Comparison of ENCODE assay signal across 1 cellular context in genomic region chr12:122974892-122975789, GRCh38.
A peak's percentile ranks its signal among the peaks of the same experiment; 100 is the strongest.
TF ChIP-seq lines count a peak whose summit lies in the region.

TSS of gene OGFOD2 (plus strand) at chr12:122975244. CDS start at chr12:122975252, 8 bp downstream.

TF ChIP-seq in HepG2, 621 proteins besides CTCF, POLR2A, EP300 and RAD21 (continued from another document):
- TF ChIP-seq SMAD1 (CRISPR knock-in tag; IDR thresholded peaks at IDR 0.05; ENCODE audit: borderline replicate concordance, low read depth) (no peak), FOXK1 (CRISPR knock-in tag; IDR thresholded peaks at IDR 0.05; ENCODE audit: borderline replicate concordance, low read depth) (no peak), ZNF431 (CRISPR knock-in tag; IDR thresholded peaks at IDR 0.05; ENCODE audit: borderline replicate concordance, low read depth) (no peak), HNF1B (CRISPR knock-in tag; IDR thresholded peaks at IDR 0.05) (peak; percentile 51; the same call in 1 of the 2 replicates), ZNF570 (CRISPR knock-in tag; IDR thresholded peaks at IDR 0.05; ENCODE audit: borderline replicate concordance) (no peak), ZNF430 (CRISPR knock-in tag; IDR thresholded peaks at IDR 0.05) (no peak), ZNF878 (CRISPR knock-in tag; IDR thresholded peaks at IDR 0.05) (0 out of 2 replicates have a peak, but pooled peaks have one; percentile 8), NR2F6 (IDR thresholded peaks at IDR 0.05) (no peak), NR2F6 (CRISPR knock-in tag; IDR thresholded peaks at IDR 0.05) (no peak), ZNF484 (CRISPR knock-in tag; IDR thresholded peaks at IDR 0.05; ENCODE audit: borderline replicate concordance, low read depth) (no peak), YEATS2 (CRISPR knock-in tag; IDR thresholded peaks at IDR 0.05; ENCODE audit: borderline replicate concordance) (no peak; the same call in 1 of the 2 replicates), PCBP2 (optimal IDR thresholded peaks at IDR 0.05; ENCODE audit: low read depth, low read length, poor library complexity, severe bottlenecking) (no peak), MED8 (CRISPR knock-in tag; IDR thresholded peaks at IDR 0.05; ENCODE audit: insufficient replicate concordance) (peak; percentile 2), AKAP8 (CRISPR knock-in tag; IDR thresholded peaks at IDR 0.05) (no peak; the same call in 1 of the 2 replicates), ZNF335 (CRISPR knock-in tag; IDR thresholded peaks at IDR 0.05) (no peak), HNRNPLL (IDR thresholded peaks at IDR 0.05; ENCODE audit: low read depth, low read length, poor library complexity, severe bottlenecking) (peak; percentile 93), LCORL (IDR thresholded peaks at IDR 0.05) (no peak), LCORL (CRISPR knock-in tag; IDR thresholded peaks at IDR 0.05) (no peak), ZNF20 (CRISPR knock-in tag; IDR thresholded peaks at IDR 0.05) (no peak), SIN3B (IDR thresholded peaks at IDR 0.05; ENCODE audit: low read length) (peak; percentile 68; the same call in 1 of the 2 replicates), ZKSCAN8 (CRISPR knock-in tag; IDR thresholded peaks at IDR 0.05; ENCODE audit: borderline replicate concordance) (no peak), GZF1 (CRISPR knock-in tag; IDR thresholded peaks at IDR 0.05) (no peak; the same call in 1 of the 2 replicates), SOX5 (CRISPR knock-in tag; IDR thresholded peaks at IDR 0.05; ENCODE audit: borderline replicate concordance) (no peak), CHCHD3 (CRISPR knock-in tag; IDR thresholded peaks at IDR 0.05) (no peak), CCDC6 (CRISPR knock-in tag; IDR thresholded peaks at IDR 0.05) (no peak), BHLHE40 (IDR thresholded peaks at IDR 0.05; ENCODE audit: low read length) (peak; percentile 66)
